ENCODE assay signal across 1 cellular context in genomic region chr11:20000022-20000392, GRCh38.
TF ChIP-seq lines count a peak whose summit lies in the region.

No MANE protein-coding gene starts in this region.

TF ChIP-seq in WTC11, 78 proteins besides CTCF, POLR2A, EP300 and RAD21 (continued from another document):
- TF ChIP-seq ZNF425 (CRISPR knock-in tag; conservative IDR thresholded peaks at IDR 0.05): no peak
- no peak for TF ChIP-seq CREB1 (CRISPR knock-in tag; IDR thresholded peaks at IDR 0.05)
- TF ChIP-seq ZNF263 (CRISPR knock-in tag; IDR thresholded peaks at IDR 0.05; ENCODE audit: low read depth): no peak
- TF ChIP-seq NR1H2 (CRISPR knock-in tag; IDR thresholded peaks at IDR 0.05): no peak
- TF ChIP-seq ZNF396 (CRISPR knock-in tag; IDR thresholded peaks at IDR 0.05; ENCODE audit: borderline replicate concordance): no peak
- no peak for TF ChIP-seq PRDM15 (CRISPR knock-in tag; IDR thresholded peaks at IDR 0.05)
